Comparison of ENCODE assay signal across 17 cellular contexts in genomic region chr17:45139533-45139920, GRCh38. TPM values are rescaled to one million over a fixed set of nuclear protein-coding genes. Genes with fewer than 3 reads are reported as not detected.
DNase-seq lines count a peak whose midpoint lies in the region; ATAC-seq and TF ChIP-seq lines count a peak whose summit lies in the region.
"Had no signal": no experiment of that assay in that cellular context is flagged by ENCODE, and none has a peak within 500 bp of the region (broad histone marks: within the 10 kb centered on the region; RNA-seq: fewer than 3 reads in every experiment).

No MANE protein-coding gene starts in this region.

- H3K4me3 Mint-ChIP-seq in chondrocyte (ENCODE audit: unreplicated experiment) = no peak overlapping the region
- H3K4me3 Mint-ChIP-seq in stimulated activated naive CD8-positive, alpha-beta T cell treated with anti-CD3 and anti-CD28 coated beads, Interleukin-15, amount 100 ng/mL, for 72 hours = no peak overlapping the region
- H3K4me3 Mint-ChIP-seq: CD14-positive monocyte had no signal

- TF ChIP-seq CTCF in AG04450 (IDR thresholded peaks at IDR 0.05; ENCODE audit: low read depth, low read length) = no peak
- TF ChIP-seq CTCF in HEK293 (tag by site-specific recombination; IDR thresholded peaks at IDR 0.05) = no peak
- no peak for TF ChIP-seq CTCF in chondrocyte (IDR thresholded peaks at IDR 0.05)

- CTCF ChIA-PET in AG04450 (lab: Charles Lee) (interaction anchor here (7.0 kb wide), 1 partner anchor 57 kb away, joined by 420 read pairs; no protein-coding TSS in a partner anchor), HEK293 (lab: Yijun Ruan, JAX) (interaction anchor here (7.8 to 10.1 kb wide), 2 partner anchors 13 to 58 kb away, joined by 209 to 301 read pairs; partner anchors contain the start of gene HEXIM1)

- H3K27ac Mint-ChIP-seq in chondrocyte (ENCODE audit: unreplicated experiment) = no peak overlapping the region
- no peak overlapping the region for H3K27ac Mint-ChIP-seq in stimulated activated naive CD8-positive, alpha-beta T cell treated with anti-CD3 and anti-CD28 coated beads, Interleukin-15, amount 100 ng/mL, for 72 hours

- POLR2A ChIA-PET in AG04450 (lab: Yijun Ruan, JAX) (interaction anchor here (0.5 to 2.5 kb wide), 3 partner anchors 9 to 56 kb away, joined by 4 to 25 read pairs (median 6); partner anchors contain the start of gene HEXIM1), HEK293 (lab: Yijun Ruan, JAX) (interaction anchor here (7.8 kb wide), 1 partner anchor 10 kb away, joined by 192 read pairs; the partner anchor contains the start of gene HEXIM1)

- H3K27me3 Mint-ChIP-seq in chondrocyte (ENCODE audit: low read depth) = no peaks in the 10 kb centered on the region
- no peaks in the 10 kb centered on the region for H3K27me3 Mint-ChIP-seq in stimulated activated naive CD8-positive, alpha-beta T cell treated with anti-CD3 and anti-CD28 coated beads, Interleukin-15, amount 100 ng/mL, for 72 hours

- no peaks in the 10 kb centered on the region for H3K36me3 Mint-ChIP-seq in chondrocyte (ENCODE audit: low read depth)

- H3K4me1 Mint-ChIP-seq in chondrocyte (ENCODE audit: low read depth) = peaks cover 11% of the 10 kb centered on the region
- peaks cover 40% of the 10 kb centered on the region for H3K4me1 Mint-ChIP-seq in stimulated activated naive CD8-positive, alpha-beta T cell treated with anti-CD3 and anti-CD28 coated beads, Interleukin-15, amount 100 ng/mL, for 72 hours

- H3K4me1 ChIP-seq in HEK293 (ENCODE audit: control insufficient read depth, insufficient read depth, low read length) = peaks cover 7% of the 10 kb centered on the region; the same call in 1 of the 2 replicates

- no peaks in the 10 kb centered on the region; the same call in 1 of the 2 replicates for H3K9me3 ChIP-seq in AG04450 (ENCODE audit: control insufficient read depth, insufficient read depth, low read length)
- H3K9me3 ChIP-seq in HEK293 (ENCODE audit: control insufficient read depth, insufficient read depth, low read depth, low read length) = no peaks in the 10 kb centered on the region
- H3K9me3 ChIP-seq: HAP-1 had no signal

- H3K27ac ChIP-seq in AG04450 (ENCODE audit: low read depth, low read length) (peak overlapping the region; percentile 31), HEK293 (ENCODE audit: extremely low read depth, low read depth, low read length) (no peak overlapping the region)

- H3K4me3 ChIP-seq in AG04450 (ENCODE audit: low read depth, low read length) (no peak overlapping the region), HEK293 (ENCODE audit: low read depth, low read length) (no peak overlapping the region)
- H3K4me3 ChIP-seq: HAP-1, K562 had no signal

- H3K9me3 Mint-ChIP-seq in chondrocyte (ENCODE audit: low read depth) = no peaks in the 10 kb centered on the region
- H3K9me3 Mint-ChIP-seq in stimulated activated naive CD8-positive, alpha-beta T cell treated with anti-CD3 and anti-CD28 coated beads, Interleukin-15, amount 100 ng/mL, for 72 hours = no peaks in the 10 kb centered on the region
- H3K9me3 Mint-ChIP-seq: CD14-positive monocyte had no signal

- no peaks in the 10 kb centered on the region for H3K27me3 ChIP-seq in AG04450 (ENCODE audit: control insufficient read depth, insufficient read depth, low read length)

- ATAC-seq in stimulated activated naive CD8-positive, alpha-beta T cell treated with anti-CD3 and anti-CD28 coated beads, Interleukin-15, amount 100 ng/mL, for 72 hours = no peak
- ATAC-seq: K562 had no signal

- DNase-seq in AG04450 (ENCODE audit: low read depth, low spot score) = no peak
- peak; percentile 38 for DNase-seq in NCI-H345 (lab: John Stamatoyannopoulos, UW)
- DNase-seq in chondrocyte (ENCODE audit: low spot score) = peak; percentile 33
- DNase-seq in iPS-NIHi11 (ENCODE audit: low spot score) = no peak
- DNase-seq in cerebellar nuclear complex (lab: John Stamatoyannopoulos, UW) = no peak
- no peak for DNase-seq in stimulated activated naive CD8-positive, alpha-beta T cell treated with anti-CD3 and anti-CD28 coated beads, Interleukin-15, amount 100 ng/mL, for 72 hours
- no peak for DNase-seq in pons (ENCODE audit: low spot score)
- DNase-seq: NCI-H1105 treated with DMSO at 0.1 percent for 48 hours; NCI-H1694; NCI-H2081 treated with DMSO at 0.1 percent for 48 hours; NCI-H446; NK-92 treated with Interleukin-12 subunit alpha and Interleukin-12 subunit beta, amount 100 ng/mL, for 24 hours; SHP77 had no signal

- peaks cover 0 to 22% of the 10 kb centered on the region in 2 experiments; a peak in 1 of 3 replicates for H3K36me3 ChIP-seq in HEK293 (ENCODE audit: control insufficient read depth in 2 of 2, insufficient read depth in 1 of 2, low read length in 2 of 2)
- H3K36me3 ChIP-seq: HAP-1 had no signal

TF ChIP-seq in HEK293, 187 proteins besides CTCF, POLR2A, EP300 and RAD21:
- TF ChIP-seq ZBTB8A (tag by site-specific recombination; IDR thresholded peaks at IDR 0.05) (0 out of 2 replicates have a peak, but pooled peaks have one; percentile 16), PRDM6 (tag by site-specific recombination; IDR thresholded peaks at IDR 0.05) (no peak)

RNA-seq across cellular contexts. Expression of gene ACBD4, which starts 4.0 kb away (rescaled TPM):
- polyA plus RNA-seq in AG04450 (2011; rRNA removed) = 4.0 and 4.7 TPM in 2 replicates
- polyA minus RNA-seq in AG04450 (2011; rRNA and poly(A)+ RNA removed) = 2.6 TPM in 2 replicates
- total RNA-seq in chondrocyte = 4.7 to 6.8 TPM (median 5.6 TPM) in 3 replicates

RNA-seq across cellular contexts. Expression of gene PLCD3, which starts 7.2 kb away (rescaled TPM):
- polyA plus RNA-seq in AG04450 (2011; rRNA removed) = 28.2 and 42.3 TPM in 2 replicates
- 64.1 and 86.5 TPM in 2 replicates for polyA minus RNA-seq in AG04450 (2011; rRNA and poly(A)+ RNA removed)
- total RNA-seq in chondrocyte = 123 to 135 TPM (median 128 TPM) in 3 replicates

RNA-seq across cellular contexts. Expression of gene HEXIM1, which starts 8.7 kb away (rescaled TPM):
- polyA plus RNA-seq in AG04450 (2011; rRNA removed) = 12.4 and 13.2 TPM in 2 replicates
- 10.0 and 11.4 TPM in 2 replicates for polyA minus RNA-seq in AG04450 (2011; rRNA and poly(A)+ RNA removed)
- total RNA-seq in chondrocyte = 35.9 to 41.0 TPM (median 36.4 TPM) in 3 replicates

RNA-seq across cellular contexts. Expression of gene HEXIM2, which starts 22.1 kb away (rescaled TPM):
- 4.2 and 4.5 TPM in 2 replicates for polyA plus RNA-seq in AG04450 (2011; rRNA removed)
- 3.2 and 5.0 TPM in 2 replicates for polyA minus RNA-seq in AG04450 (2011; rRNA and poly(A)+ RNA removed)
- 3.7 to 7.9 TPM (median 6.4 TPM) in 3 replicates for total RNA-seq in chondrocyte

Comparison
In these comparisons a context has a peak if more than half of its experiments do, and no peak if none do; other contexts are left out.
1. DNase-seq: peak in NCI-H345 (single experiment) and chondrocyte (single experiment); none in AG04450 (single experiment), iPS-NIHi11 (single experiment), cerebellar nuclear complex (0 of 2), stimulated activated naive CD8-positive, alpha-beta T cell treated with anti-CD3 and anti-CD28 coated beads, Interleukin-15, amount 100 ng/mL, for 72 hours (0 of 2) and pons (single experiment).